Comparison of ENCODE assay signal across 8 cellular contexts in genomic region chr4:116358633-116359222, GRCh38.
DNase-seq lines count a peak whose midpoint lies in the region; ATAC-seq and TF ChIP-seq lines count a peak whose summit lies in the region.

No MANE protein-coding gene starts in this region.

- no peak overlapping the region for H3K9ac ChIP-seq in MM.1S (ENCODE audit: low read length)

- H4K20me1 ChIP-seq in MM.1S (ENCODE audit: insufficient read depth, low read length) (no peaks in the 10 kb centered on the region), osteoblast (ENCODE audit: insufficient read depth, low read length) (no peaks in the 10 kb centered on the region)

- no peak for TF ChIP-seq EP300 in esophagus muscularis mucosa (IDR thresholded peaks at IDR 0.05)

- no peaks in the 10 kb centered on the region for H3K9me2 ChIP-seq in MM.1S (replicated peaks; ENCODE audit: insufficient read depth, low read length)

- TF ChIP-seq CTCF in BJ (IDR thresholded peaks at IDR 0.05; ENCODE audit: insufficient read depth, low read depth, low read length) (peak; percentile 34), MM.1S (IDR thresholded peaks at IDR 0.05; ENCODE audit: low read length) (peak; percentile 78), esophagus muscularis mucosa (IDR thresholded peaks at IDR 0.05) (peak; percentile 48 to 72 (median 57)), osteoblast (IDR thresholded peaks at IDR 0.05; ENCODE audit: extremely low read depth, low read depth, low read length) (peak; percentile 46)

- no peaks in the 10 kb centered on the region for H3F3A ChIP-seq in MM.1S (ENCODE audit: insufficient read depth, low read length)

- H2AFZ ChIP-seq in MM.1S (ENCODE audit: low read length) (0 out of 2 replicates have a peak overlapping the region, but pooled peaks have one; percentile 37), osteoblast (ENCODE audit: low read length) (no peak overlapping the region)

- H3K9me3 ChIP-seq in MM.1S (replicated peaks; ENCODE audit: insufficient read depth, low read length) (no peaks in the 10 kb centered on the region), esophagus muscularis mucosa (no peaks in the 10 kb centered on the region), osteoblast (ENCODE audit: low read depth, low read length) (no peaks in the 10 kb centered on the region)

- POLR2A ChIA-PET in BJ (lab: Charles Lee) = no interaction called here

- 52% methylated on average over 11 of the region's 11 CpGs for WGBS in esophagus muscularis mucosa

- H3K4me1 ChIP-seq in MM.1S (ENCODE audit: low read length) (no peaks in the 10 kb centered on the region), esophagus muscularis mucosa (peaks cover 0 to 8% (median 0%) of the 10 kb centered on the region in 4 donors), osteoblast (ENCODE audit: insufficient read depth, low read length) (no peaks in the 10 kb centered on the region)

- H3K79me2 ChIP-seq in MM.1S (ENCODE audit: low read length) (no peaks in the 10 kb centered on the region), osteoblast (ENCODE audit: insufficient read depth, low read length) (no peaks in the 10 kb centered on the region)

- H3K27ac ChIP-seq in MM.1S (ENCODE audit: low read length) = no peak overlapping the region
- H3K27ac ChIP-seq in esophagus muscularis mucosa (replicated peaks in 1 of 4) = no peak overlapping the region
- no peak overlapping the region for H3K27ac ChIP-seq in osteoblast (ENCODE audit: low read depth, low read length)

- intact Hi-C loops in esophagus muscularis mucosa (cut with DNase I) = loop anchor here (10.0 kb wide), 1 partner anchor 1866 kb away; no protein-coding TSS in a partner anchor

- CTCF ChIA-PET in BJ (lab: Yijun Ruan, JAX) = interaction anchor here (0.6 kb wide), 1 partner anchor 1875 kb away, joined by 3 read pairs; no protein-coding TSS in a partner anchor

- TF ChIP-seq POLR2A in GM18505 (IDR thresholded peaks at IDR 0.05; ENCODE audit: borderline replicate concordance, extremely low read depth, insufficient read depth, insufficient read length) (no peak), esophagus muscularis mucosa (IDR thresholded peaks at IDR 0.05; ENCODE audit: low read depth) (no peak)

- H3K36me3 ChIP-seq in BJ (ENCODE audit: control insufficient read depth, insufficient read depth, low read length) (no peaks in the 10 kb centered on the region), MM.1S (replicated peaks; ENCODE audit: insufficient read depth, low read length) (no peaks in the 10 kb centered on the region), esophagus muscularis mucosa (no peaks in the 10 kb centered on the region), osteoblast (ENCODE audit: insufficient read depth, low read length) (no peaks in the 10 kb centered on the region)

- H3K4me3 ChIP-seq in BJ (ENCODE audit: low read depth, low read length) (no peak overlapping the region), MM.1S (ENCODE audit: low read length) (no peak overlapping the region), esophagus muscularis mucosa (no peak overlapping the region), osteoblast (ENCODE audit: insufficient read depth, low read length) (no peak overlapping the region)

- H3K27me3 ChIP-seq in BJ (ENCODE audit: control insufficient read depth, insufficient read depth, low read length) (no peaks in the 10 kb centered on the region), MM.1S (replicated peaks; ENCODE audit: insufficient read depth, low read length) (no peaks in the 10 kb centered on the region), esophagus muscularis mucosa (no peaks in the 10 kb centered on the region), osteoblast (ENCODE audit: insufficient read depth, low read length) (no peaks in the 10 kb centered on the region)

- ATAC-seq in GM18505 (IDR thresholded peaks at IDR 0.05; ENCODE audit: unreplicated experiment) = peak; percentile 98
- peak; percentile 97 for ATAC-seq in HG02678 (IDR thresholded peaks at IDR 0.05; ENCODE audit: unreplicated experiment)

- DNase-seq in BJ (ENCODE audit: low read depth) (peak; percentile 0), MM.1S (peak; percentile 79), SW480 (ENCODE audit: low spot score) (peak; percentile 45), esophagus muscularis mucosa (ENCODE audit: extremely low spot score) (no peak), osteoblast (ENCODE audit: insufficient read length, low spot score, missing footprints) (peak; percentile 72), NCI-H1105 treated with DMSO at 0.1 percent for 48 hours (lab: John Stamatoyannopoulos, UW) (no peak)

- H3K4me2 ChIP-seq in MM.1S (ENCODE audit: low read depth, low read length) (no peak overlapping the region), osteoblast (ENCODE audit: insufficient read depth, low read length) (no peak overlapping the region)

Comparison
In these comparisons a context has a peak if more than half of its experiments do, and no peak if none do; other contexts are left out.
1. DNase-seq: peak in BJ (single experiment), MM.1S (single experiment), SW480 (single experiment) and osteoblast (single experiment); none in esophagus muscularis mucosa (single experiment) and NCI-H1105 treated with DMSO at 0.1 percent for 48 hours (single experiment).
2. Peak in every context shown above with its lines, with median percentiles within 50 percentile points of each other: CTCF ChIP-seq.